Comparison of ENCODE assay signal across 1 cellular context in genomic region chr19:1865172-1866010, GRCh38.
A peak's percentile ranks its signal among the peaks of the same experiment; 100 is the strongest.
TF ChIP-seq lines count a peak whose summit lies in the region.

No MANE protein-coding gene starts in this region.

TF ChIP-seq in HepG2, 621 proteins besides CTCF, POLR2A, EP300 and RAD21:
- TF ChIP-seq UBTF (CRISPR knock-in tag; IDR thresholded peaks at IDR 0.05) (no peak), TBX3 (IDR thresholded peaks at IDR 0.05; ENCODE audit: borderline replicate concordance) (no peak), SP4 (CRISPR knock-in tag; IDR thresholded peaks at IDR 0.05) (0 out of 2 replicates have a peak, but pooled peaks have one; percentile 37), ZC3H13 (CRISPR knock-in tag; IDR thresholded peaks at IDR 0.05) (no peak), ZBTB4 (CRISPR knock-in tag; IDR thresholded peaks at IDR 0.05; ENCODE audit: borderline replicate concordance) (0 out of 2 replicates have a peak, but pooled peaks have one; percentile 24), NFIB (CRISPR knock-in tag; IDR thresholded peaks at IDR 0.05; ENCODE audit: borderline replicate concordance) (no peak), ZNF772 (CRISPR knock-in tag; IDR thresholded peaks at IDR 0.05) (0 out of 2 replicates have a peak, but pooled peaks have one; percentile 9), ZNF414 (CRISPR knock-in tag; IDR thresholded peaks at IDR 0.05) (0 out of 2 replicates have a peak, but pooled peaks have one; percentile 64), MXD1 (CRISPR knock-in tag; IDR thresholded peaks at IDR 0.05) (peak; percentile 4; the same call in 1 of the 2 replicates), POGK (CRISPR knock-in tag; conservative IDR thresholded peaks at IDR 0.05) (peak; percentile 92; the same call in 1 of the 2 replicates), ZNF788 (CRISPR knock-in tag; IDR thresholded peaks at IDR 0.05; ENCODE audit: borderline replicate concordance) (peak; percentile 62; the same call in 1 of the 2 replicates), POLR2G (IDR thresholded peaks at IDR 0.05; ENCODE audit: low read depth, low read length) (0 out of 2 replicates have a peak, but pooled peaks have one; percentile 9), ZNF234 (CRISPR knock-in tag; conservative IDR thresholded peaks at IDR 0.05) (no peak), SPEN (CRISPR knock-in tag; IDR thresholded peaks at IDR 0.05; ENCODE audit: low read depth) (0 out of 2 replicates have a peak, but pooled peaks have one; percentile 27), ZBTB38 (CRISPR knock-in tag; IDR thresholded peaks at IDR 0.05) (0 out of 2 replicates have a peak, but pooled peaks have one; percentile 70), ZNF430 (CRISPR knock-in tag; IDR thresholded peaks at IDR 0.05) (0 out of 2 replicates have a peak, but pooled peaks have one; percentile 12), ZC3H4 (CRISPR knock-in tag; IDR thresholded peaks at IDR 0.05; ENCODE audit: borderline replicate concordance) (0 out of 2 replicates have a peak, but pooled peaks have one; percentile 3), ZBTB33 (CRISPR knock-in tag; IDR thresholded peaks at IDR 0.05) (no peak)
TF ChIP-seq in HepG2: peak in this region for 12.
